In the genomic region with DNA sequence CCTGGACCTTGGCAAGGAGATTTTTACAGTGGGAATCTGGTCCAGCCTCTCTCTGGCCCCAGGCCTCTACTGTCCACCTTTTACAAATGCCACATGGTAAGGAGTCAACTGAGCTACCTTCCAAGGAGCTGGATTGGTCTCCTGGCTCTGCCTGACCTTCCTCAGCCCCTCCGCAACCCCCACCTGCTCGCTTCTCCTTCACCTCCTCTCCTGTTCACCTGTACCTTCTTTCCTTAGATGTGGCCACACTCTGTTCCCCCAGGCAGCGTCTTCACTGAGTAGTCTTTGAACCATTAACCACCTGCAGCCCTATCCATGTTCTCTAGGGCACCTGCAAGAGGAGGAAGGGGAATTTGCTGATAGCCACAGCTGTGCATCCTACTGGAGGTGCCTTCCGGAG, we compare ENCODE assay signal across 8 cellular contexts. TPM values are rescaled to one million over a fixed set of nuclear protein-coding genes. Genes with fewer than 3 reads are reported as not detected.
DNase-seq lines count a peak whose midpoint lies in the region; ATAC-seq and FAIRE-seq lines count a peak whose summit lies in the region.

No MANE protein-coding gene starts in this region.

- no peak for DNase-seq in activated CD4-positive, alpha-beta T cell treated with anti-CD3 and anti-CD28 coated beads, Interleukin-2, amount 10 ng/mL, durations not matched to agents 24 days and 14 days
- no peak for DNase-seq in activated CD4-positive, alpha-beta T cell treated with anti-CD3 and anti-CD28 coated beads, Interleukin-2, amount 50 U/mL, for 1 hour
- DNase-seq in activated T-cell treated with anti-CD3 and anti-CD28 coated beads, Interleukin-2, amount 50 U/mL, for 72 hours = no peak
- DNase-seq in right cardiac atrium (no peak), SKM-1 (lab: John Stamatoyannopoulos, UW; ENCODE audit: unreplicated experiment) (no peak), RCC 7860 (ENCODE audit: low spot score) (no peak)
- DNase-seq in stimulated activated effector memory CD8-positive, alpha-beta T cell treated with anti-CD3 and anti-CD28 coated beads, Interleukin-12 subunit alpha, Interleukin-12 subunit beta, amount 100 ng/mL, for 72 hours (ENCODE audit: low spot score in 2 of 2) = no peak

- peak overlapping the region; percentile 86 for H3K4me3 Mint-ChIP-seq in activated CD4-positive, alpha-beta T cell treated with anti-CD3 and anti-CD28 coated beads, Interleukin-2, amount 10 ng/mL, durations not matched to agents 24 days and 14 days
- peak overlapping the region; percentile 81 to 88 for H3K4me3 Mint-ChIP-seq in activated T-cell treated with anti-CD3 and anti-CD28 coated beads, Interleukin-2, amount 50 U/mL, for 72 hours
- H3K4me3 Mint-ChIP-seq in stimulated activated effector memory CD8-positive, alpha-beta T cell treated with anti-CD3 and anti-CD28 coated beads, Interleukin-12 subunit alpha, Interleukin-12 subunit beta, amount 100 ng/mL, for 72 hours = peak overlapping the region; percentile 75

- ATAC-seq in activated T-cell treated with anti-CD3 and anti-CD28 coated beads, Interleukin-2, amount 50 U/mL, for 72 hours (replicated peaks in 1 of 2) = peak; percentile 6 to 10
- ATAC-seq in right cardiac atrium = peak in 1 of 2 donors; percentile 9
- no peak for ATAC-seq in stimulated activated effector memory CD8-positive, alpha-beta T cell treated with anti-CD3 and anti-CD28 coated beads, Interleukin-12 subunit alpha, Interleukin-12 subunit beta, amount 100 ng/mL, for 72 hours
- ATAC-seq in HG03354 (IDR thresholded peaks at IDR 0.05; ENCODE audit: poor library complexity, severe bottlenecking, unreplicated experiment) = no peak

- peaks cover 33% of the 10 kb centered on the region for H3K36me3 Mint-ChIP-seq in activated CD4-positive, alpha-beta T cell treated with anti-CD3 and anti-CD28 coated beads, Interleukin-2, amount 10 ng/mL, durations not matched to agents 24 days and 14 days (ENCODE audit: low read depth)
- peaks cover 0 to 3% of the 10 kb centered on the region in 2 donors for H3K36me3 Mint-ChIP-seq in activated T-cell treated with anti-CD3 and anti-CD28 coated beads, Interleukin-2, amount 50 U/mL, for 72 hours (ENCODE audit: insufficient read depth in 2 of 2)
- H3K36me3 Mint-ChIP-seq in stimulated activated effector memory CD8-positive, alpha-beta T cell treated with anti-CD3 and anti-CD28 coated beads, Interleukin-12 subunit alpha, Interleukin-12 subunit beta, amount 100 ng/mL, for 72 hours = peaks cover 27% of the 10 kb centered on the region

- peaks cover 65% of the 10 kb centered on the region for H3K4me1 Mint-ChIP-seq in activated CD4-positive, alpha-beta T cell treated with anti-CD3 and anti-CD28 coated beads, Interleukin-2, amount 10 ng/mL, durations not matched to agents 24 days and 14 days
- peaks cover 69% of the 10 kb centered on the region for H3K4me1 Mint-ChIP-seq in activated T-cell treated with anti-CD3 and anti-CD28 coated beads, Interleukin-2, amount 50 U/mL, for 72 hours (ENCODE audit: low read depth)
- H3K4me1 Mint-ChIP-seq in stimulated activated effector memory CD8-positive, alpha-beta T cell treated with anti-CD3 and anti-CD28 coated beads, Interleukin-12 subunit alpha, Interleukin-12 subunit beta, amount 100 ng/mL, for 72 hours = peaks cover 59% of the 10 kb centered on the region

- peak overlapping the region; percentile 94 for H3K27ac Mint-ChIP-seq in activated CD4-positive, alpha-beta T cell treated with anti-CD3 and anti-CD28 coated beads, Interleukin-2, amount 10 ng/mL, durations not matched to agents 24 days and 14 days
- H3K27ac Mint-ChIP-seq in activated T-cell treated with anti-CD3 and anti-CD28 coated beads, Interleukin-2, amount 50 U/mL, for 72 hours = peak overlapping the region; percentile 96
- peak overlapping the region; percentile 97 for H3K27ac Mint-ChIP-seq in stimulated activated effector memory CD8-positive, alpha-beta T cell treated with anti-CD3 and anti-CD28 coated beads, Interleukin-12 subunit alpha, Interleukin-12 subunit beta, amount 100 ng/mL, for 72 hours

- peak overlapping the region; percentile 72 for H3K27ac ChIP-seq in right cardiac atrium (ENCODE audit: low read length)

- intact Hi-C loops in activated CD4-positive, alpha-beta T cell treated with anti-CD3 and anti-CD28 coated beads, Interleukin-2, amount 10 ng/mL, durations not matched to agents 24 days and 14 days (cut with micrococcal nuclease) = loop anchor here (2.0 kb wide), 2 partner anchors 86 to 258 kb away; a partner anchor contains a TSS
- intact Hi-C loops in right cardiac atrium (cut with DNase I) = loop anchor here (2.0 to 5.0 kb wide), 5 partner anchors 48 to 248 kb away; no protein-coding TSS in a partner anchor

- no peaks in the 10 kb centered on the region for H3K4me1 ChIP-seq in right cardiac atrium (ENCODE audit: control insufficient read depth, insufficient read depth, low read length)

- no peaks in the 10 kb centered on the region for H3K27me3 ChIP-seq in right cardiac atrium (ENCODE audit: control insufficient read depth, insufficient read depth)

- H3K9me3 Mint-ChIP-seq in activated CD4-positive, alpha-beta T cell treated with anti-CD3 and anti-CD28 coated beads, Interleukin-2, amount 10 ng/mL, durations not matched to agents 24 days and 14 days = no peaks in the 10 kb centered on the region
- H3K9me3 Mint-ChIP-seq in activated T-cell treated with anti-CD3 and anti-CD28 coated beads, Interleukin-2, amount 50 U/mL, for 72 hours = no peaks in the 10 kb centered on the region
- H3K9me3 Mint-ChIP-seq in stimulated activated effector memory CD8-positive, alpha-beta T cell treated with anti-CD3 and anti-CD28 coated beads, Interleukin-12 subunit alpha, Interleukin-12 subunit beta, amount 100 ng/mL, for 72 hours = no peaks in the 10 kb centered on the region

- no peak for FAIRE-seq in RCC 7860 (lab: Jason Lieb, UNC)

- no peaks in the 10 kb centered on the region for H3K9me3 ChIP-seq in right cardiac atrium (ENCODE audit: control insufficient read depth, low read length)

- no peaks in the 10 kb centered on the region for H3K27me3 Mint-ChIP-seq in activated CD4-positive, alpha-beta T cell treated with anti-CD3 and anti-CD28 coated beads, Interleukin-2, amount 10 ng/mL, durations not matched to agents 24 days and 14 days
- H3K27me3 Mint-ChIP-seq in activated T-cell treated with anti-CD3 and anti-CD28 coated beads, Interleukin-2, amount 50 U/mL, for 72 hours (ENCODE audit: low read depth) = no peaks in the 10 kb centered on the region

- 93% methylated on average over 4 of the region's 4 CpGs for WGBS in right cardiac atrium

- no peak overlapping the region for H3K4me3 ChIP-seq in right cardiac atrium (ENCODE audit: low read length)

RNA-seq across cellular contexts. Expression of a gene that starts 55.3 kb away (rescaled TPM):
- 18.8 and 22.9 TPM in 2 replicates for total RNA-seq in activated CD4-positive, alpha-beta T cell treated with anti-CD3 and anti-CD28 coated beads, Interleukin-2, amount 10 ng/mL, durations not matched to agents 24 days and 14 days
- 10 to 100 TPM in 1 of 2 donors, 1 to 10 TPM in 1; 9.4 to 11.6 TPM for total RNA-seq in activated T-cell treated with anti-CD3 and anti-CD28 coated beads, Interleukin-2, amount 50 U/mL, for 72 hours
- 100 to 1,000 TPM in 2 of 4 donors, 10 to 100 TPM in 2; 96.2 to 120 (median 100) TPM for total RNA-seq in right cardiac atrium
- polyA plus RNA-seq in right cardiac atrium = 46.9 TPM

Comparison
In these comparisons a context has a peak if more than half of its experiments do, and no peak if none do; other contexts are left out.
1. ATAC-seq: peak in activated T-cell treated with anti-CD3 and anti-CD28 coated beads, Interleukin-2, amount 50 U/mL, for 72 hours (2 of 2); none in stimulated activated effector memory CD8-positive, alpha-beta T cell treated with anti-CD3 and anti-CD28 coated beads, Interleukin-12 subunit alpha, Interleukin-12 subunit beta, amount 100 ng/mL, for 72 hours (single experiment) and HG03354 (single experiment).
2. Peak in every context shown above with its lines, with median percentiles within 50 percentile points of each other: H3K27ac Mint-ChIP-seq and H3K4me3 Mint-ChIP-seq.